9 cellular contexts compared by ENCODE assay signal in the genomic region with DNA sequence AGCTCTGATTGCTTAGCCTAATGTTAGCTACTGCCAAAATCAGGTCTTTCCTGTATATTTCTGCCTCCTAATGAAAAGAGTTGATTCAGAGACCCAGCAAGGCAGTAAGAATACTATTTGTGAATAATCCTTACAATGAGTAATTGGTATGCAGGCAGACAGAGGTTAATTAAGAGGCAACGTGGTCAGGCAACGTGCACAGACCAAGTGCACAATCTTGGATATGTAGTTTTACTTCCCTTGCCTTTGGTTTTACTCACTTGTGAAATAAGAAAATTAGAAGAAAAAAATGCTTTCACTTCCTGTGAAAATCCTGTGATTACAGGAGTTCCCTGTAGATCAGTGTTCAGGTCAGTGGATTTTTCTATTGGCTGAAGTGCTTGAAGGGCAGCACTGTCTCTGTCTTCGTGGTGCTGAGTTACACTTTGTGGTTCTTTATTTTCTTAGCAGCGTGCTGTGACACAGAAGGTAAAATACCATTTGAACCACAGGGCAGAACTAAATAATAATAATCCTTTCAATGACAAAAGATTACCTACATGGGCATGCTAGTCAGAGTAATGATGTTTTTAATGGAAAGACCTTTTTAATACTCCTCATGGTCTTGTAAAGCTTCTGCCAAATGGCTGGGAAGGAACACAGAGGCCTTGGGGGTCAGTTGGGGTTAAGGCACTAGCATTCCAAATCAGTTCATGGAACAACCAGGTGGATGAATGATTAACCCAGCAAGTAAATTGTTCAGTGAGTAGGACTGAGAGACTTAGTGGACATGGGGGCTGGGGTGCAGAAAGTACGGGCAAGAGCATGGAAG.
DNase-seq lines count a peak whose midpoint lies in the region; ATAC-seq, FAIRE-seq and TF ChIP-seq lines count a peak whose summit lies in the region.
"Had no signal": no experiment of that assay in that cellular context is flagged by ENCODE, and none has a peak within 500 bp of the region (broad histone marks: within the 10 kb centered on the region; RNA-seq: fewer than 3 reads in every experiment).

No MANE protein-coding gene starts in this region.

- peak; percentile 60 for ATAC-seq in HG03558 (IDR thresholded peaks at IDR 0.05; ENCODE audit: extremely low read depth, unreplicated experiment)
- ATAC-seq in HG03159 (IDR thresholded peaks at IDR 0.05; ENCODE audit: unreplicated experiment), result no peak

- TF ChIP-seq CTCF in BE2C (IDR thresholded peaks at IDR 0.05; ENCODE audit: low read depth, low read length), result no peak

- no peak overlapping the region for H3K9ac ChIP-seq in endocrine pancreas (ENCODE audit: control insufficient read depth, insufficient read depth, low read length)

- FAIRE-seq in GM19239 (lab: Jason Lieb, UNC), result peak; percentile 47

- H3K27me3 ChIP-seq in endocrine pancreas (ENCODE audit: control insufficient read depth, insufficient read depth, low read length) (no peaks in the 10 kb centered on the region), BE2C (no peaks in the 10 kb centered on the region)

- no peaks in the 10 kb centered on the region for H3K9me3 ChIP-seq in endocrine pancreas (ENCODE audit: control insufficient read depth, low read length)
- H3K9me3 ChIP-seq in BE2C, result no peaks in the 10 kb centered on the region

- DNase-seq in GM19239 (ENCODE audit: insufficient read length, low spot score) (no peak), renal cortical epithelial cell (ENCODE audit: low read depth) (peak; percentile 100), COR-L47 (lab: John Stamatoyannopoulos, UW) (no peak), BE2C (no peak), NCI-H69 (lab: John Stamatoyannopoulos, UW) (no peak)
- DNase-seq: NCI-H524 had no signal

- H3K36me3 ChIP-seq in endocrine pancreas (ENCODE audit: control insufficient read depth, insufficient read depth, low read length), result no peaks in the 10 kb centered on the region
- H3K36me3 ChIP-seq in BE2C, result no peaks in the 10 kb centered on the region

- H3K4me1 ChIP-seq in endocrine pancreas (ENCODE audit: control insufficient read depth, insufficient read depth, low read length) (peaks cover 18% of the 10 kb centered on the region), BE2C (no peaks in the 10 kb centered on the region)

- H3K4me3 ChIP-seq in endocrine pancreas (ENCODE audit: control insufficient read depth, insufficient read depth, low read length), result peak overlapping the region; percentile 81
- H3K4me3 ChIP-seq in BE2C (ENCODE audit: low read depth, low read length), result no peak overlapping the region
